ENCODE assay signal across 9 cellular contexts in the genomic region with DNA sequence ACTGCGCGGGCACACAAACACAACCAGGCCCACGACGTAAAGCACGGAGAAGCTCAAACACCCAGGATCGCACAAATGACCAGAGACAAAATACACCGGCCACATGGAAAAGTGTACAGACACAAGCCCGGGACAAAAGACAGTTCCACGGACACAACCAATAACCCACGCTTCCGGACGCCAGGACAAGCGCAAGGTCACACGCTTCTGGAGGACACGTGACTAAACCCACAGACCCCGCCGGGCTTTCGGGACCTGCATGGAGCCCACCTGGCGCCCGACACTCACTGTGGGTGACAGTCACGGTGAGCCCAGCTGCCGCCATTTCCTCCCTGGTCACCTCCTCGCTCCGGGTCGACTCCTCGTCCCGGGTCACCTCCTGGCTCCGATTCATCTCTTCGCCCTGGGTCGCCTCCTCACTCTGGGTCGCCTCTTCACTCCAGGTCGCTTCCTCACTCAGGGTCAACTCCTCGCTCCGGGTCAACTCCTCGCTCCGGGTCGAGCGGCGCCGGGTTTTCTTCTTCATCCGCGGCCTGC. TPM values are rescaled to one million over a fixed set of nuclear protein-coding genes. Genes with fewer than 3 reads are reported as not detected.
DNase-seq lines count a peak whose midpoint lies in the region; ATAC-seq, FAIRE-seq and TF ChIP-seq lines count a peak whose summit lies in the region.
"Had no signal": no experiment of that assay in that cellular context is flagged by ENCODE, and none has a peak within 500 bp of the region (broad histone marks: within the 10 kb centered on the region; RNA-seq: fewer than 3 reads in every experiment).

No MANE protein-coding gene starts in this region.

- no peaks in the 10 kb centered on the region for H3K9me3 Mint-ChIP-seq in CD4-positive, alpha-beta memory T cell

- H3K9me3 ChIP-seq in CD4-positive, alpha-beta memory T cell (ENCODE audit: control insufficient read depth in 1 of 2, low read length in 2 of 2), result no peaks in the 10 kb centered on the region
- no peaks in the 10 kb centered on the region for H3K9me3 ChIP-seq in T-helper 17 cell (ENCODE audit: control insufficient read depth, low read length, poor library complexity, severe bottlenecking)

- peak overlapping the region; percentile 84 to 99 (median 95) for H3K27ac Mint-ChIP-seq in CD4-positive, alpha-beta memory T cell
- H3K27ac Mint-ChIP-seq in T-helper 17 cell, result peak overlapping the region; percentile 97

- peaks cover 38 to 53% (median 45%) of the 10 kb centered on the region in 4 donors for H3K4me1 Mint-ChIP-seq in CD4-positive, alpha-beta memory T cell
- peaks cover 37% of the 10 kb centered on the region for H3K4me1 Mint-ChIP-seq in T-helper 17 cell

- CTCF ChIA-PET in CD4-positive, alpha-beta memory T cell (lab: Charles Lee; ENCODE audit: partially characterized antibody), result interaction anchor here (1.9 to 2.1 kb wide), 2 partner anchors 26 to 38 kb away, joined by 5 read pairs; a partner anchor contains a TSS

- peak overlapping the region; percentile 51 to 71 for H3K4me3 ChIP-seq in CD4-positive, alpha-beta memory T cell (ENCODE audit: low read length in 2 of 2)
- peak overlapping the region; percentile 86 for H3K4me3 ChIP-seq in bronchial epithelial cell (ENCODE audit: low read depth, low read length)
- H3K4me3 ChIP-seq in kidney epithelial cell (ENCODE audit: low read depth, low read length), result peak overlapping the region; percentile 90

- H3K4me3 Mint-ChIP-seq in CD4-positive, alpha-beta memory T cell, result peak overlapping the region; percentile 93 to 100 (median 97)
- H3K4me3 Mint-ChIP-seq in T-helper 17 cell, result peak overlapping the region; percentile 97

- no peak for TF ChIP-seq CTCF in bronchial epithelial cell (IDR thresholded peaks at IDR 0.05; ENCODE audit: insufficient read depth, low read length, severe bottlenecking)
- no peak for TF ChIP-seq CTCF in kidney epithelial cell (IDR thresholded peaks at IDR 0.05; ENCODE audit: insufficient read depth, low read length, poor library complexity, severe bottlenecking)

- H3K27me3 ChIP-seq in CD4-positive, alpha-beta memory T cell (ENCODE audit: insufficient read depth, low read length), result no peaks in the 10 kb centered on the region
- H3K27me3 ChIP-seq in bronchial epithelial cell (ENCODE audit: control insufficient read depth, insufficient read depth, low read length) (no peaks in the 10 kb centered on the region), kidney epithelial cell (ENCODE audit: control insufficient read depth, insufficient read depth, low read length) (no peaks in the 10 kb centered on the region)

- no peak for FAIRE-seq in bronchial epithelial cell (lab: Jason Lieb, UNC)

- DNase-seq in CD4-positive, alpha-beta memory T cell, result peak in 3 of 5 donors; percentile 20 to 64 (median 23)
- peak; percentile 16 to 28 (median 27) for DNase-seq in T-helper 17 cell
- no peak for DNase-seq in bronchial epithelial cell (ENCODE audit: low read depth)
- no peak for DNase-seq in kidney epithelial cell (ENCODE audit: low read depth)
- peak in 2 of 3 donors; percentile 30 to 34 for DNase-seq in stimulated activated CD4-positive, alpha-beta T cell treated with anti-CD3 and anti-CD28 coated beads, Interleukin-12 subunit alpha, Interleukin-12 subunit beta, amount 100 ng/mL, for 48 hours (ENCODE audit: low read depth in 2 of 3, low spot score in 1 of 3)
- DNase-seq in NCI-H1930 (lab: John Stamatoyannopoulos, UW), result no peak

- peak overlapping the region; percentile 76 for H3K27ac ChIP-seq in CD4-positive, alpha-beta memory T cell (ENCODE audit: low read depth, low read length)

- peaks cover 33 to 67% of the 10 kb centered on the region in 2 donors for H3K36me3 Mint-ChIP-seq in CD4-positive, alpha-beta memory T cell
- H3K36me3 Mint-ChIP-seq in T-helper 17 cell (ENCODE audit: low read depth), result peaks cover 13% of the 10 kb centered on the region

- H3K4me1 ChIP-seq in CD4-positive, alpha-beta memory T cell (ENCODE audit: insufficient read depth, low read length), result peaks cover 38% of the 10 kb centered on the region

- no peaks in the 10 kb centered on the region for H3K27me3 Mint-ChIP-seq in CD4-positive, alpha-beta memory T cell
- no peaks in the 10 kb centered on the region for H3K27me3 Mint-ChIP-seq in T-helper 17 cell

- POLR2A ChIA-PET in CD4-positive, alpha-beta memory T cell (lab: Charles Lee; ENCODE audit: partially characterized antibody), result interaction anchor here (1.0 to 3.5 kb wide), 10 partner anchors 9 to 239 kb away, joined by 3 to 58 read pairs (median 4); a partner anchor contains a TSS

- peaks cover 34% of the 10 kb centered on the region for H3K36me3 ChIP-seq in CD4-positive, alpha-beta memory T cell (ENCODE audit: insufficient read depth, low read length)
- H3K36me3 ChIP-seq in bronchial epithelial cell (ENCODE audit: control insufficient read depth, insufficient read depth, low read length), result peaks cover 18% of the 10 kb centered on the region
- peaks cover 1% of the 10 kb centered on the region for H3K36me3 ChIP-seq in kidney epithelial cell (ENCODE audit: control insufficient read depth, insufficient read depth, low read length)

- intact Hi-C loops in CD4-positive, alpha-beta memory T cell (cut with micrococcal nuclease), result loop anchor here (1.0 to 10.0 kb wide), 8 partner anchors 26 to 781 kb away; a partner anchor contains a TSS

- peak; percentile 29 for ATAC-seq in GM19328 (IDR thresholded peaks at IDR 0.05; ENCODE audit: unreplicated experiment)
- peak; percentile 40 for ATAC-seq in HG03439 (IDR thresholded peaks at IDR 0.05; ENCODE audit: unreplicated experiment)
- ATAC-seq in T-helper 17 cell, result no peak

RNA-seq across cellular contexts. Expression of a gene that starts 0.5 kb away (rescaled TPM):
- total RNA-seq in CD4-positive, alpha-beta memory T cell, result 10 to 100 TPM; 53.5 to 56.3 TPM
- polyA plus RNA-seq in CD4-positive, alpha-beta memory T cell, result 10 to 100 TPM; 70.9 to 84.9 TPM
- 10 to 100 TPM; 51.6 to 62.5 TPM for total RNA-seq in T-helper 17 cell
- 56.5 and 68.7 TPM in 2 replicates for total RNA-seq in bronchial epithelial cell
- total RNA-seq in kidney epithelial cell, result 54.8 and 59.0 TPM in 2 replicates

RNA-seq across cellular contexts. Expression of a gene that starts 0.8 kb away (rescaled TPM):
- 10 to 100 TPM; 32.3 to 35.0 TPM for total RNA-seq in CD4-positive, alpha-beta memory T cell
- 10 to 100 TPM; 44.3 to 59.9 TPM for polyA plus RNA-seq in CD4-positive, alpha-beta memory T cell
- total RNA-seq in T-helper 17 cell (10 to 100 TPM; 22.6 to 23.3 TPM), bronchial epithelial cell (173 and 182 TPM in 2 replicates), kidney epithelial cell (80.0 and 84.9 TPM in 2 replicates)

RNA-seq across cellular contexts. Expression of a gene that starts 24.0 kb away (rescaled TPM):
- not detected for total RNA-seq in CD4-positive, alpha-beta memory T cell
- polyA plus RNA-seq in CD4-positive, alpha-beta memory T cell, result not detected
- not detected for total RNA-seq in T-helper 17 cell
- total RNA-seq in bronchial epithelial cell, result not detected in 2 replicates
- not detected in 2 replicates for total RNA-seq in kidney epithelial cell
- total RNA-seq: activated CD8-positive, alpha-beta memory T cell treated with anti-CD3 and anti-CD28 coated beads for 36 hours had no signal

RNA-seq across cellular contexts. Expression of a gene that starts 26.3 kb away (rescaled TPM):
- total RNA-seq in CD4-positive, alpha-beta memory T cell, result 10 to 100 TPM; 63.7 to 64.7 TPM
- polyA plus RNA-seq in CD4-positive, alpha-beta memory T cell, result 10 to 100 TPM; 21.2 to 45.0 TPM
- total RNA-seq in T-helper 17 cell, result 10 to 100 TPM; 32.2 to 42.0 TPM
- total RNA-seq in bronchial epithelial cell, result 19.2 and 25.5 TPM in 2 replicates
- 24.3 and 24.5 TPM in 2 replicates for total RNA-seq in kidney epithelial cell

Comparison
In these comparisons a context has a peak if more than half of its experiments do, and no peak if none do; other contexts are left out.
1. DNase-seq: peak in CD4-positive, alpha-beta memory T cell (3 of 5), T-helper 17 cell (3 of 3) and stimulated activated CD4-positive, alpha-beta T cell treated with anti-CD3 and anti-CD28 coated beads, Interleukin-12 subunit alpha, Interleukin-12 subunit beta, amount 100 ng/mL, for 48 hours (2 of 3); none in bronchial epithelial cell (single experiment), kidney epithelial cell (single experiment) and NCI-H1930 (0 of 2).
2. Peak in every context shown above with its lines, with median percentiles within 50 percentile points of each other: H3K4me3 ChIP-seq.